ENCODE assay signal across 8 cellular contexts in the genomic region with DNA sequence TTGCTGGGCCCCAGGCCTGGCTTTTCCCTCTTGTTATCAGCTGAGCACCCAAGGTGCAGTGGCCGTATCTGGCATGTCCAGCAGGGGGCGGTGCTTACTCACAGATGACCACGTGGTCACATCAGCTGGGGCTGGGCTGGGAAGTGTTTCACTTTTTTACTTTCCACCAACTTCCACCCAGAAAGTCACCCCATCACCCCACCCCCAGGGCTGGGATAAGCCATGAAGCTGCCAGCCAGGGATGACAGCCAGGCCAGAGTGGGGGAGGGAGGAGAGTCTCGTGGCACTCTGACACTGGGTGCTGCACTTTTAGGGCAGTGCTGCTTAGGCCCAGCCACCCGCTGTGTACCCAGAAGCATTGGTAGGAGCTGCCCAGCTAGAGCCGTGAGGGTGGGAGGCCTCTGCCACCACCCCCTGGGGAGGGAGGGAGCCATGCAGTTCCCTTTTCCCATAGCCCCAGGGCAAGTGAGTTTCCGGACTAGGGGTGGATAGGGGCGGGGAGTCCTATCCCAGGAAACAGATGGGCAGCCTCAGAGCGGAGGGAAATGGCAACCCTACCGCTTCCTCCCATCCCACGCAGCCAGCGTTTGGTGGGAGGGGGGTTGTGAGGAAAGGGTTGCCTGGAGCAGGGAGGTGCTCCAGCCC. TPM values are rescaled to one million over a fixed set of nuclear protein-coding genes. Genes with fewer than 3 reads are reported as not detected.
A peak's percentile ranks its signal among the peaks of the same experiment; 100 is the strongest.
DNase-seq lines count a peak whose midpoint lies in the region; ATAC-seq and TF ChIP-seq lines count a peak whose summit lies in the region.

No MANE protein-coding gene starts in this region.

- DNase-seq in GM13977 (ENCODE audit: low spot score) (peak; percentile 72), erythroblast (lab: John Stamatoyannopoulos, UW) (peak; percentile 94 to 96)
- peak; percentile 92 for DNase-seq in activated T-cell treated with anti-CD3 and anti-CD28 coated beads, Interleukin-2, amount 50 U/mL, for 4 hours
- peak; percentile 96 for DNase-seq in stimulated activated CD8-positive, alpha-beta memory T cell treated with anti-CD3 and anti-CD28 coated beads, Interleukin-4, amount 100 ng/mL, for 48 hours

- H3K4me1 ChIP-seq in HUES64 (ENCODE audit: insufficient read depth, low read length) (peaks cover 11% of the 10 kb centered on the region; the same call in 1 of the 2 replicates), muscle layer of duodenum (ENCODE audit: control insufficient read depth in 1 of 2, insufficient read depth in 2 of 2, low read length in 2 of 2) (peaks cover 16 to 27% of the 10 kb centered on the region in 2 donors)

- peaks cover 23% of the 10 kb centered on the region for H3K4me1 Mint-ChIP-seq in activated T-cell treated with anti-CD3 and anti-CD28 coated beads, Interleukin-2, amount 50 U/mL, for 4 hours (ENCODE audit: low read depth)

- H3K9me3 ChIP-seq in HUES64 (ENCODE audit: insufficient read depth, low read depth, low read length) (no peaks in the 10 kb centered on the region), muscle layer of duodenum (ENCODE audit: control insufficient read depth in 1 of 2, low read length in 2 of 2) (no peaks in the 10 kb centered on the region)

- H3K4me3 ChIP-seq in HUES64 (ENCODE audit: low read length) (no peak overlapping the region), muscle layer of duodenum (ENCODE audit: low read depth in 1 of 2, low read length in 2 of 2) (peak overlapping the region; percentile 37 to 52)

- peak; percentile 94 for ATAC-seq in activated T-cell treated with anti-CD3 and anti-CD28 coated beads, Interleukin-2, amount 50 U/mL, for 4 hours
- ATAC-seq in GM18511 (IDR thresholded peaks at IDR 0.05; ENCODE audit: unreplicated experiment), result no peak

- no peak overlapping the region for H3K4me3 Mint-ChIP-seq in activated T-cell treated with anti-CD3 and anti-CD28 coated beads, Interleukin-2, amount 50 U/mL, for 4 hours

- TF ChIP-seq CTCF in GM13977 (IDR thresholded peaks at IDR 0.05; ENCODE audit: extremely low read depth, insufficient read depth, missing control alignments), result peak; percentile 96

- in situ Hi-C loops in GM13977 (cut with MboI; ENCODE audit: low pct_unique_long_range_greater_than_20kb, low sequenced_read_pairs, unreplicated experiment), result no loop called here

- H3K27ac ChIP-seq in HUES64 (ENCODE audit: low read depth, low read length) (peak overlapping the region; percentile 1; the same call in 1 of the 2 replicates), muscle layer of duodenum (ENCODE audit: low read length) (peak overlapping the region; percentile 77)

- H3K9me3 Mint-ChIP-seq in activated T-cell treated with anti-CD3 and anti-CD28 coated beads, Interleukin-2, amount 50 U/mL, for 4 hours, result no peaks in the 10 kb centered on the region

- H3K9ac ChIP-seq in HUES64 (ENCODE audit: low read depth, low read length), result no peak overlapping the region

- H3K36me3 ChIP-seq in HUES64 (ENCODE audit: insufficient read depth, low read length) (peaks cover 16% of the 10 kb centered on the region), muscle layer of duodenum (ENCODE audit: control insufficient read depth in 1 of 2, insufficient read depth in 2 of 2, low read length in 2 of 2) (no peaks in the 10 kb centered on the region)

- H3K27me3 Mint-ChIP-seq in activated T-cell treated with anti-CD3 and anti-CD28 coated beads, Interleukin-2, amount 50 U/mL, for 4 hours (ENCODE audit: low read depth), result no peaks in the 10 kb centered on the region

- WGBS in HUES64, result 58% methylated on average over 12 of the region's 12 CpGs

- no peak for TF ChIP-seq POLR2A in erythroblast (IDR thresholded peaks at IDR 0.05; ENCODE audit: low read length)

- H3K27me3 ChIP-seq in HUES64 (ENCODE audit: insufficient read depth, low read length) (no peaks in the 10 kb centered on the region), muscle layer of duodenum (ENCODE audit: low read depth, low read length) (no peaks in the 10 kb centered on the region)

- peaks cover 5% of the 10 kb centered on the region for H3K36me3 Mint-ChIP-seq in activated T-cell treated with anti-CD3 and anti-CD28 coated beads, Interleukin-2, amount 50 U/mL, for 4 hours (ENCODE audit: insufficient read depth)

TF ChIP-seq in PFSK-1, 5 proteins besides CTCF, POLR2A, EP300 and RAD21:
- peak; percentile 61 for TF ChIP-seq FOXP2 (optimal IDR thresholded peaks at IDR 0.05; ENCODE audit: borderline replicate concordance, extremely low read depth, extremely low read length, insufficient read depth)
- TF ChIP-seq POLR2AphosphoS5 (IDR thresholded peaks at IDR 0.05; ENCODE audit: low read depth, low read length), result no peak

RNA-seq across cellular contexts. Expression of a gene that starts 6.1 kb away (rescaled TPM):
- 12.9 TPM for polyA plus RNA-seq in HUES64 (2013, experiment 1 of 2)
- 13.6 TPM for polyA plus RNA-seq in HUES64 (2013, experiment 2 of 2)
- 30.2 TPM for polyA plus RNA-seq in PFSK-1 (2012; ENCODE audit: insufficient read length, low read depth)
- total RNA-seq in activated T-cell treated with anti-CD3 and anti-CD28 coated beads, Interleukin-2, amount 50 U/mL, for 4 hours, result 10 to 100 TPM; 15.4 to 17.9 (median 17.8) TPM

RNA-seq across cellular contexts. Expression of a gene that starts 34.1 kb away (rescaled TPM):
- 25.0 TPM for polyA plus RNA-seq in HUES64 (2013, experiment 1 of 2)
- polyA plus RNA-seq in HUES64 (2013, experiment 2 of 2), result 29.3 TPM
- 2.8 TPM for polyA plus RNA-seq in PFSK-1 (2012; ENCODE audit: insufficient read length, low read depth)
- total RNA-seq in activated T-cell treated with anti-CD3 and anti-CD28 coated beads, Interleukin-2, amount 50 U/mL, for 4 hours, result 1 to 10 TPM in 2 of 3 donors, under 1 TPM in 1; 0.90 to 6.7 (median 1.8) TPM
